ENCODE assay signal across 22 cellular contexts in genomic region chr22:42194104-42194851, GRCh38.
A peak's percentile ranks its signal among the peaks of the same experiment; 100 is the strongest.
DNase-seq lines count a peak whose midpoint lies in the region; ATAC-seq, FAIRE-seq and TF ChIP-seq lines count a peak whose summit lies in the region.
"Had no signal": no experiment of that assay in that cellular context is flagged by ENCODE, and none has a peak within 500 bp of the region (broad histone marks: within the 10 kb centered on the region; RNA-seq: fewer than 3 reads in every experiment).

No MANE protein-coding gene starts in this region.

- no peak overlapping the region for H2AK9ac ChIP-seq in IMR-90 (replicated peaks; ENCODE audit: low read depth, low read length, poor library complexity)

- peaks cover 32 to 66% of the 10 kb centered on the region in 2 experiments for H3K79me1 ChIP-seq in IMR-90 (ENCODE audit: low read depth in 1 of 2, low read length in 2 of 2)

- no peak overlapping the region for H3K27ac ChIP-seq in IMR-90 (ENCODE audit: insufficient read depth, low read length)
- H3K27ac ChIP-seq in esophagus (ENCODE audit: low read depth in 2 of 2, low read length in 1 of 2): peak overlapping the region; percentile 56 to 89
- H3K27ac ChIP-seq: BLaER1 treated with 17β-estradiol and CSF1 and Interleukin-3, amounts not matched to agents 10 nM and 100 nM; coronary artery; HL-60; lower lobe of right lung; testis had no signal

- ATAC-seq in activated naive CD8-positive, alpha-beta T cell treated with anti-CD3 and anti-CD28 coated beads, Interleukin-2, amount 50 U/mL, for 24 hours: no peak
- no peak for ATAC-seq in IMR-90 (ENCODE audit: low read depth)

- H3K18ac ChIP-seq in IMR-90 (ENCODE audit: low read depth, low read length): no peak overlapping the region

- no peak overlapping the region for H2BK120ac ChIP-seq in IMR-90 (ENCODE audit: low read depth, low read length)

- H3K56ac ChIP-seq in IMR-90 (ENCODE audit: extremely low read depth, insufficient read depth, low read length): no peak overlapping the region

- no peak overlapping the region for H2BK5ac ChIP-seq in IMR-90 (ENCODE audit: low read depth, low read length, poor library complexity, severe bottlenecking)

- H3K9ac ChIP-seq in IMR-90 (ENCODE audit: low read depth, low read length): no peak overlapping the region
- H3K9ac ChIP-seq: BLaER1 treated with 17β-estradiol and CSF1 and Interleukin-3, amounts not matched to agents 10 nM and 100 nM had no signal

- no peak overlapping the region for H3K4me2 ChIP-seq in IMR-90 (ENCODE audit: low read depth, low read length)

- H3K14ac ChIP-seq in IMR-90 (replicated peaks; ENCODE audit: low read depth, low read length): no peak overlapping the region

- H3K4me1 ChIP-seq in IMR-90 (ENCODE audit: control insufficient read depth, insufficient read depth, low read length) (peaks cover 2% of the 10 kb centered on the region; the same call in 1 of the 2 replicates), esophagus (ENCODE audit: control insufficient read depth in 2 of 2, insufficient read depth in 2 of 2, low read length in 1 of 2) (peaks cover 0 to 5% of the 10 kb centered on the region in 2 donors)
- H3K4me1 ChIP-seq: lower lobe of right lung, testis had no signal

- dilution Hi-C loops in IMR-90 (cut with HindIII; ENCODE audit: low sequenced_read_pairs, unreplicated experiment): no loop called here

- no peak for TF ChIP-seq RAD21 in IMR-90 (IDR thresholded peaks at IDR 0.05; ENCODE audit: low read length)

- no peaks in the 10 kb centered on the region for H3K9me3 ChIP-seq in IMR-90 (ENCODE audit: control insufficient read depth, insufficient read depth, low read length)
- H3K9me3 ChIP-seq in esophagus (ENCODE audit: control insufficient read depth in 2 of 2, insufficient read depth in 1 of 2, low read depth in 1 of 2, low read length in 1 of 2): no peaks in the 10 kb centered on the region
- H3K9me3 ChIP-seq: BLaER1 treated with 17β-estradiol and CSF1 and Interleukin-3, amounts not matched to agents 10 nM and 100 nM; lower lobe of right lung; testis had no signal

- TF ChIP-seq CTCF in IMR-90 (conservative IDR thresholded peaks at IDR 0.05; ENCODE audit: low read depth, low read length) (no peak), progenitor cell of endocrine pancreas (IDR thresholded peaks at IDR 0.05; ENCODE audit: unreplicated experiment) (no peak)

- no peaks in the 10 kb centered on the region for H3K9me3 Mint-ChIP-seq in activated naive CD8-positive, alpha-beta T cell (ENCODE audit: low read depth)
- H3K9me3 Mint-ChIP-seq in activated naive CD8-positive, alpha-beta T cell treated with anti-CD3 and anti-CD28 coated beads, Interleukin-2, amount 50 U/mL, for 24 hours: no peaks in the 10 kb centered on the region
- H3K9me3 Mint-ChIP-seq in progenitor cell of endocrine pancreas (ENCODE audit: low read depth): no peaks in the 10 kb centered on the region
- H3K9me3 Mint-ChIP-seq: activated CD4-positive, alpha-beta T cell treated with anti-CD3 and anti-CD28 coated beads, Interleukin-2, amount 10 ng/mL, durations not matched to agents 7 days and 5 days had no signal

- H2AK5ac ChIP-seq in IMR-90 (ENCODE audit: low read depth, low read length): no peak overlapping the region

- H3K4me3 Mint-ChIP-seq in activated naive CD8-positive, alpha-beta T cell: no peak overlapping the region
- no peak overlapping the region for H3K4me3 Mint-ChIP-seq in activated naive CD8-positive, alpha-beta T cell treated with anti-CD3 and anti-CD28 coated beads, Interleukin-2, amount 50 U/mL, for 24 hours
- H3K4me3 Mint-ChIP-seq in progenitor cell of endocrine pancreas (ENCODE audit: low read depth): no peak overlapping the region
- H3K4me3 Mint-ChIP-seq: activated CD4-positive, alpha-beta T cell treated with anti-CD3 and anti-CD28 coated beads, Interleukin-2, amount 10 ng/mL, durations not matched to agents 7 days and 5 days had no signal

- BruUV-seq in IMR-90 (replicated peaks; lab: Mats Ljungman, UMichigan): no TSS peak

- no peak for FAIRE-seq in frontal cortex (lab: Jason Lieb, UNC)
- FAIRE-seq: bronchial epithelial cell had no signal

- peak overlapping the region; percentile 16 for H3K27ac Mint-ChIP-seq in activated naive CD8-positive, alpha-beta T cell
- H3K27ac Mint-ChIP-seq in activated naive CD8-positive, alpha-beta T cell treated with anti-CD3 and anti-CD28 coated beads, Interleukin-2, amount 50 U/mL, for 24 hours: no peak overlapping the region
- H3K27ac Mint-ChIP-seq in progenitor cell of endocrine pancreas: peak overlapping the region; percentile 30
- H3K27ac Mint-ChIP-seq: activated CD4-positive, alpha-beta T cell treated with anti-CD3 and anti-CD28 coated beads, Interleukin-2, amount 10 ng/mL, durations not matched to agents 7 days and 5 days had no signal

- no peak overlapping the region for H2BK20ac ChIP-seq in IMR-90 (ENCODE audit: low read depth, low read length)

- no peak overlapping the region for H2BK15ac ChIP-seq in IMR-90 (ENCODE audit: low read depth, low read length)

- peaks cover 2% of the 10 kb centered on the region for H3K36me3 Mint-ChIP-seq in activated naive CD8-positive, alpha-beta T cell
- peaks cover 5% of the 10 kb centered on the region for H3K36me3 Mint-ChIP-seq in activated naive CD8-positive, alpha-beta T cell treated with anti-CD3 and anti-CD28 coated beads, Interleukin-2, amount 50 U/mL, for 24 hours (ENCODE audit: low read depth)
- H3K36me3 Mint-ChIP-seq in progenitor cell of endocrine pancreas (ENCODE audit: insufficient read depth): peaks cover 2% of the 10 kb centered on the region

- H2AFZ ChIP-seq in IMR-90 (replicated peaks; ENCODE audit: low read length, poor library complexity): no peak overlapping the region

- H3K4me3 ChIP-seq in IMR-90 (ENCODE audit: insufficient read depth, low read depth, low read length): no peak overlapping the region
- H3K4me3 ChIP-seq in esophagus (ENCODE audit: low read depth in 1 of 2, low read length in 2 of 2): no peak overlapping the region
- H3K4me3 ChIP-seq: BLaER1 treated with 17β-estradiol and CSF1 and Interleukin-3, amounts not matched to agents 10 nM and 100 nM; coronary artery; lower lobe of right lung; testis had no signal

- no peak overlapping the region for H3K4ac ChIP-seq in IMR-90 (ENCODE audit: low read depth, low read length)

- H3K23ac ChIP-seq in IMR-90 (ENCODE audit: low read depth, low read length): no peak overlapping the region

- POLR2A ChIA-PET in IMR-90 (lab: Charles Lee; ENCODE audit: unreplicated experiment): no interaction called here

- DNase-seq in activated naive CD8-positive, alpha-beta T cell treated with anti-CD3 and anti-CD28 coated beads, Interleukin-2, amount 50 U/mL, for 24 hours: no peak
- no peak for DNase-seq in IMR-90
- DNase-seq in progenitor cell of endocrine pancreas (ENCODE audit: low spot score, unreplicated experiment): no peak
- no peak for DNase-seq in frontal cortex (ENCODE audit: low spot score in 2 of 2)
- DNase-seq in UCSD-AML1 (lab: John Stamatoyannopoulos, UW; ENCODE audit: unreplicated experiment): no peak
- no peak for DNase-seq in activated CD4-positive, CD25-positive, alpha-beta regulatory T cell (lab: John Stamatoyannopoulos, UW)
- DNase-seq: activated CD4-positive, alpha-beta T cell treated with anti-CD3 and anti-CD28 coated beads, Interleukin-2, amount 10 ng/mL, durations not matched to agents 7 days and 5 days; activated naive CD4-positive, alpha-beta T cell treated with Interleukin-2 at 50 U/mL for 16 hours; amygdala; HCEC 1CT; islet precursor cell; lower lobe of right lung; NCI-H1048; NCI-H1694 treated with DMSO at 0.1 percent for 48 hours; RPMI8226; testis had no signal

- intact Hi-C loops in IMR-90 (cut with micrococcal nuclease): no loop called here

- no CpG with 5 or more reads among the region's 10 CpGs for WGBS in IMR-90 (ENCODE audit: extremely low coverage in 2 of 2, insufficient read length in 1 of 2), 2 experiments
- WGBS in esophagus, 2 donors: 90 to 93% methylated on average over 10 of the region's 10 CpGs

- CTCF ChIA-PET in IMR-90 (lab: Yijun Ruan, JAX): no interaction called here

- peaks cover 72% of the 10 kb centered on the region for H3K4me1 Mint-ChIP-seq in activated naive CD8-positive, alpha-beta T cell (ENCODE audit: low read depth)
- peaks cover 47% of the 10 kb centered on the region for H3K4me1 Mint-ChIP-seq in activated naive CD8-positive, alpha-beta T cell treated with anti-CD3 and anti-CD28 coated beads, Interleukin-2, amount 50 U/mL, for 24 hours
- H3K4me1 Mint-ChIP-seq in progenitor cell of endocrine pancreas (ENCODE audit: low read depth): peaks cover 1% of the 10 kb centered on the region

- no peak overlapping the region for H4K8ac ChIP-seq in IMR-90 (ENCODE audit: low read depth in 2 of 2, low read length in 2 of 2)

- H3K9me1 ChIP-seq in IMR-90 (ENCODE audit: insufficient read depth, low read length): peaks cover 22% of the 10 kb centered on the region

- peaks cover 60% of the 10 kb centered on the region for H4K20me1 ChIP-seq in IMR-90 (ENCODE audit: insufficient read depth, low read length)

- no peaks in the 10 kb centered on the region for H3K27me3 Mint-ChIP-seq in activated naive CD8-positive, alpha-beta T cell
- no peaks in the 10 kb centered on the region for H3K27me3 Mint-ChIP-seq in activated naive CD8-positive, alpha-beta T cell treated with anti-CD3 and anti-CD28 coated beads, Interleukin-2, amount 50 U/mL, for 24 hours
- no peaks in the 10 kb centered on the region for H3K27me3 Mint-ChIP-seq in progenitor cell of endocrine pancreas
- H3K27me3 Mint-ChIP-seq: activated CD4-positive, alpha-beta T cell treated with anti-CD3 and anti-CD28 coated beads, Interleukin-2, amount 10 ng/mL, durations not matched to agents 7 days and 5 days had no signal

- H3K36me3 ChIP-seq in IMR-90 (ENCODE audit: control insufficient read depth, insufficient read depth, low read length) (no peaks in the 10 kb centered on the region), esophagus (ENCODE audit: control insufficient read depth in 2 of 2, insufficient read depth in 2 of 2, low read length in 1 of 2) (no peaks in the 10 kb centered on the region)
- H3K36me3 ChIP-seq: lower lobe of right lung had no signal

- no peaks in the 10 kb centered on the region for H3K27me3 ChIP-seq in IMR-90 (ENCODE audit: control insufficient read depth, insufficient read depth, low read length)
- H3K27me3 ChIP-seq in esophagus (ENCODE audit: control insufficient read depth in 1 of 2, insufficient read depth in 2 of 2, low read length in 2 of 2): no peaks in the 10 kb centered on the region
- H3K27me3 ChIP-seq: BLaER1 treated with 17β-estradiol and CSF1 and Interleukin-3, amounts not matched to agents 10 nM and 100 nM; testis had no signal

- no peak overlapping the region for H4K5ac ChIP-seq in IMR-90 (ENCODE audit: low read depth, low read length)

- no peak for TF ChIP-seq POLR2A in IMR-90 (IDR thresholded peaks at IDR 0.05; ENCODE audit: low read depth, low read length)

- no peak overlapping the region for H4K91ac ChIP-seq in IMR-90 (ENCODE audit: insufficient read depth, low read depth, low read length)

- in situ Hi-C loops in IMR-90 (cut with MboI; ENCODE audit: low sequenced_read_pairs): no loop called here

TF ChIP-seq in IMR-90, 13 proteins besides CTCF, POLR2A, EP300 and RAD21:
- TF ChIP-seq BHLHE40 (IDR thresholded peaks at IDR 0.05; ENCODE audit: low read depth, low read length) (no peak), MAFK (IDR thresholded peaks at IDR 0.05; ENCODE audit: low read depth, low read length) (peak; percentile 68; the same call in 1 of the 2 replicates)
